Comparison of ENCODE assay signal across 1 cellular context in the genomic region with DNA sequence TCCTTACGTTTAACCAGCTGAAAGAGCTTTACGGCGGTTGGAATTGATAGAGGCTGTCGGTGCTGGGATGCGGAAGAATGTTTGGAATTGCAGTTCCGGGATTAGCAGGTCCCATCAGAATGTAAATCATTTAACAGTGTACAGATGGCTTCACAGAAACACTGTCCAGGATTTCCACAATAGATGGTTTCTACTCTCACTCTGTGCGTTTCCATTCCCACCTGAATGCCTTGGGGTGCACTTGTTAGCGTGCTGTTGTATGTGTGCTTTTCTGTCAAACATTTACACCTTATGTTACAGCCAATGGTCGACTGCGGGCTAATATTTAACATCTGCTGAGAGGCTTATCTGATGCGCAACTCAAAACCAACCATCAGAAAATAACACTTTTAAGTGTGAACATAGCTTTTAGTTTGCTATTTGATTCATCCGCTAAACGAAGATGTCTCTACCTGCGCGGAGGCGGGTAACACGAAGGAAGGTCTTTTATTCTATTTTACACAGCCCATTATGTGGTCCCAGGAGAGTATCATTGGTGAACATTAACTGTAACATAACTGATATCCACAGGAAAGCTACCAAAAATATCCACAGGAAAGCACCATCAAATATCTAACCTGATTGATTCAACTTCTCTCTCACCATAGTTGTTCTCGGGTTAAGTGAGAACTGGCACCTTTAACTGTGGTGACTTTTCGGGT.
TF ChIP-seq lines count a peak whose summit lies in the region.

No MANE protein-coding gene starts in this region.

TF ChIP-seq in HepG2, 621 proteins besides CTCF, POLR2A, EP300 and RAD21 (continued from another document and continues in another):
- TF ChIP-seq, protein P1, sequence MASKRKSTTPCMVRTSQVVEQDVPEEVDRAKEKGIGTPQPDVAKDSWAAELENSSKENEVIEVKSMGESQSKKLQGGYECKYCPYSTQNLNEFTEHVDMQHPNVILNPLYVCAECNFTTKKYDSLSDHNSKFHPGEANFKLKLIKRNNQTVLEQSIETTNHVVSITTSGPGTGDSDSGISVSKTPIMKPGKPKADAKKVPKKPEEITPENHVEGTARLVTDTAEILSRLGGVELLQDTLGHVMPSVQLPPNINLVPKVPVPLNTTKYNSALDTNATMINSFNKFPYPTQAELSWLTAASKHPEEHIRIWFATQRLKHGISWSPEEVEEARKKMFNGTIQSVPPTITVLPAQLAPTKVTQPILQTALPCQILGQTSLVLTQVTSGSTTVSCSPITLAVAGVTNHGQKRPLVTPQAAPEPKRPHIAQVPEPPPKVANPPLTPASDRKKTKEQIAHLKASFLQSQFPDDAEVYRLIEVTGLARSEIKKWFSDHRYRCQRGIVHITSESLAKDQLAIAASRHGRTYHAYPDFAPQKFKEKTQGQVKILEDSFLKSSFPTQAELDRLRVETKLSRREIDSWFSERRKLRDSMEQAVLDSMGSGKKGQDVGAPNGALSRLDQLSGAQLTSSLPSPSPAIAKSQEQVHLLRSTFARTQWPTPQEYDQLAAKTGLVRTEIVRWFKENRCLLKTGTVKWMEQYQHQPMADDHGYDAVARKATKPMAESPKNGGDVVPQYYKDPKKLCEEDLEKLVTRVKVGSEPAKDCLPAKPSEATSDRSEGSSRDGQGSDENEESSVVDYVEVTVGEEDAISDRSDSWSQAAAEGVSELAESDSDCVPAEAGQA (IDR thresholded peaks at IDR 0.05; ENCODE audit: low read depth), result no peak
- TF ChIP-seq, protein P1 (CRISPR knock-in tag; IDR thresholded peaks at IDR 0.05; ENCODE audit: borderline replicate concordance), result no peak
- peak; percentile 91 for TF ChIP-seq BCL6 (CRISPR knock-in tag; IDR thresholded peaks at IDR 0.05)
- no peak for TF ChIP-seq MYC (CRISPR knock-in tag; IDR thresholded peaks at IDR 0.05; ENCODE audit: borderline replicate concordance)
- TF ChIP-seq ZNF598 (CRISPR knock-in tag; IDR thresholded peaks at IDR 0.05; ENCODE audit: borderline replicate concordance), result no peak
- TF ChIP-seq ZNF567 (CRISPR knock-in tag; IDR thresholded peaks at IDR 0.05; ENCODE audit: borderline replicate concordance), result no peak
- TF ChIP-seq, protein P2, sequence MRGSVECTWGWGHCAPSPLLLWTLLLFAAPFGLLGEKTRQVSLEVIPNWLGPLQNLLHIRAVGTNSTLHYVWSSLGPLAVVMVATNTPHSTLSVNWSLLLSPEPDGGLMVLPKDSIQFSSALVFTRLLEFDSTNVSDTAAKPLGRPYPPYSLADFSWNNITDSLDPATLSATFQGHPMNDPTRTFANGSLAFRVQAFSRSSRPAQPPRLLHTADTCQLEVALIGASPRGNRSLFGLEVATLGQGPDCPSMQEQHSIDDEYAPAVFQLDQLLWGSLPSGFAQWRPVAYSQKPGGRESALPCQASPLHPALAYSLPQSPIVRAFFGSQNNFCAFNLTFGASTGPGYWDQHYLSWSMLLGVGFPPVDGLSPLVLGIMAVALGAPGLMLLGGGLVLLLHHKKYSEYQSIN (CRISPR knock-in tag; IDR thresholded peaks at IDR 0.05; ENCODE audit: borderline replicate concordance), result no peak
- peak; percentile 92 for TF ChIP-seq TEAD3 (CRISPR knock-in tag; optimal IDR thresholded peaks at IDR 0.05; ENCODE audit: borderline replicate concordance)
- TF ChIP-seq, protein P3, sequence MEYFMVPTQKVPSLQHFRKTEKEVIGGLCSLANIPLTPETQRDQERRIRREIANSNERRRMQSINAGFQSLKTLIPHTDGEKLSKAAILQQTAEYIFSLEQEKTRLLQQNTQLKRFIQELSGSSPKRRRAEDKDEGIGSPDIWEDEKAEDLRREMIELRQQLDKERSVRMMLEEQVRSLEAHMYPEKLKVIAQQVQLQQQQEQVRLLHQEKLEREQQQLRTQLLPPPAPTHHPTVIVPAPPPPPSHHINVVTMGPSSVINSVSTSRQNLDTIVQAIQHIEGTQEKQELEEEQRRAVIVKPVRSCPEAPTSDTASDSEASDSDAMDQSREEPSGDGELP (IDR thresholded peaks at IDR 0.05; ENCODE audit: borderline replicate concordance, low read depth), result peak; percentile 59; the same call in 1 of the 2 replicates
- TF ChIP-seq ZNF546 (CRISPR knock-in tag; conservative IDR thresholded peaks at IDR 0.05), result no peak
- TF ChIP-seq TCF7L2 (IDR thresholded peaks at IDR 0.05; ENCODE audit: low read depth, low read length), result no peak
- TF ChIP-seq MXD4 (CRISPR knock-in tag; IDR thresholded peaks at IDR 0.05), result 0 out of 2 replicates have a peak, but pooled peaks have one; percentile 15
- TF ChIP-seq, protein P4, sequence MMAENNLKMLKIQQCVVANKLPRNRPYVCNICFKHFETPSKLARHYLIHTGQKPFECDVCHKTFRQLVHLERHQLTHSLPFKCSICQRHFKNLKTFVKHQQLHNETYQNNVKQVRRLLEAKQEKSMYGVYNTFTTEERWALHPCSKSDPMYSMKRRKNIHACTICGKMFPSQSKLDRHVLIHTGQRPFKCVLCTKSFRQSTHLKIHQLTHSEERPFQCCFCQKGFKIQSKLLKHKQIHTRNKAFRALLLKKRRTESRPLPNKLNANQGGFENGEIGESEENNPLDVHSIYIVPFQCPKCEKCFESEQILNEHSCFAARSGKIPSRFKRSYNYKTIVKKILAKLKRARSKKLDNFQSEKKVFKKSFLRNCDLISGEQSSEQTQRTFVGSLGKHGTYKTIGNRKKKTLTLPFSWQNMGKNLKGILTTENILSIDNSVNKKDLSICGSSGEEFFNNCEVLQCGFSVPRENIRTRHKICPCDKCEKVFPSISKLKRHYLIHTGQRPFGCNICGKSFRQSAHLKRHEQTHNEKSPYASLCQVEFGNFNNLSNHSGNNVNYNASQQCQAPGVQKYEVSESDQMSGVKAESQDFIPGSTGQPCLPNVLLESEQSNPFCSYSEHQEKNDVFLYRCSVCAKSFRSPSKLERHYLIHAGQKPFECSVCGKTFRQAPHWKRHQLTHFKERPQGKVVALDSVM (CRISPR knock-in tag; IDR thresholded peaks at IDR 0.05), result no peak
- TF ChIP-seq NONO (IDR thresholded peaks at IDR 0.05), result no peak
- no peak for TF ChIP-seq NONO (CRISPR knock-in tag; conservative IDR thresholded peaks at IDR 0.05)
- TF ChIP-seq, protein P5, sequence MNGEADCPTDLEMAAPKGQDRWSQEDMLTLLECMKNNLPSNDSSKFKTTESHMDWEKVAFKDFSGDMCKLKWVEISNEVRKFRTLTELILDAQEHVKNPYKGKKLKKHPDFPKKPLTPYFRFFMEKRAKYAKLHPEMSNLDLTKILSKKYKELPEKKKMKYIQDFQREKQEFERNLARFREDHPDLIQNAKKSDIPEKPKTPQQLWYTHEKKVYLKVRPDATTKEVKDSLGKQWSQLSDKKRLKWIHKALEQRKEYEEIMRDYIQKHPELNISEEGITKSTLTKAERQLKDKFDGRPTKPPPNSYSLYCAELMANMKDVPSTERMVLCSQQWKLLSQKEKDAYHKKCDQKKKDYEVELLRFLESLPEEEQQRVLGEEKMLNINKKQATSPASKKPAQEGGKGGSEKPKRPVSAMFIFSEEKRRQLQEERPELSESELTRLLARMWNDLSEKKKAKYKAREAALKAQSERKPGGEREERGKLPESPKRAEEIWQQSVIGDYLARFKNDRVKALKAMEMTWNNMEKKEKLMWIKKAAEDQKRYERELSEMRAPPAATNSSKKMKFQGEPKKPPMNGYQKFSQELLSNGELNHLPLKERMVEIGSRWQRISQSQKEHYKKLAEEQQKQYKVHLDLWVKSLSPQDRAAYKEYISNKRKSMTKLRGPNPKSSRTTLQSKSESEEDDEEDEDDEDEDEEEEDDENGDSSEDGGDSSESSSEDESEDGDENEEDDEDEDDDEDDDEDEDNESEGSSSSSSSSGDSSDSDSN (CRISPR knock-in tag; IDR thresholded peaks at IDR 0.05), result no peak
- TF ChIP-seq, protein P6, sequence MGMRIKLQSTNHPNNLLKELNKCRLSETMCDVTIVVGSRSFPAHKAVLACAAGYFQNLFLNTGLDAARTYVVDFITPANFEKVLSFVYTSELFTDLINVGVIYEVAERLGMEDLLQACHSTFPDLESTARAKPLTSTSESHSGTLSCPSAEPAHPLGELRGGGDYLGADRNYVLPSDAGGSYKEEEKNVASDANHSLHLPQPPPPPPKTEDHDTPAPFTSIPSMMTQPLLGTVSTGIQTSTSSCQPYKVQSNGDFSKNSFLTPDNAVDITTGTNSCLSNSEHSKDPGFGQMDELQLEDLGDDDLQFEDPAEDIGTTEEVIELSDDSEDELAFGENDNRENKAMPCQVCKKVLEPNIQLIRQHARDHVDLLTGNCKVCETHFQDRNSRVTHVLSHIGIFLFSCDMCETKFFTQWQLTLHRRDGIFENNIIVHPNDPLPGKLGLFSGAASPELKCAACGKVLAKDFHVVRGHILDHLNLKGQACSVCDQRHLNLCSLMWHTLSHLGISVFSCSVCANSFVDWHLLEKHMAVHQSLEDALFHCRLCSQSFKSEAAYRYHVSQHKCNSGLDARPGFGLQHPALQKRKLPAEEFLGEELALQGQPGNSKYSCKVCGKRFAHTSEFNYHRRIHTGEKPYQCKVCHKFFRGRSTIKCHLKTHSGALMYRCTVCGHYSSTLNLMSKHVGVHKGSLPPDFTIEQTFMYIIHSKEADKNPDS (CRISPR knock-in tag; IDR thresholded peaks at IDR 0.05), result no peak
- no peak for TF ChIP-seq PAF1 (CRISPR knock-in tag; IDR thresholded peaks at IDR 0.05)
- 0 out of 2 replicates have a peak, but pooled peaks have one; percentile 57 for TF ChIP-seq MIXL1 (CRISPR knock-in tag; IDR thresholded peaks at IDR 0.05)
- TF ChIP-seq, protein P7, sequence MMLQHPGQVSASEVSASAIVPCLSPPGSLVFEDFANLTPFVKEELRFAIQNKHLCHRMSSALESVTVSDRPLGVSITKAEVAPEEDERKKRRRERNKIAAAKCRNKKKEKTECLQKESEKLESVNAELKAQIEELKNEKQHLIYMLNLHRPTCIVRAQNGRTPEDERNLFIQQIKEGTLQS (CRISPR knock-in tag; IDR thresholded peaks at IDR 0.05), result no peak
- TF ChIP-seq, protein P8, sequence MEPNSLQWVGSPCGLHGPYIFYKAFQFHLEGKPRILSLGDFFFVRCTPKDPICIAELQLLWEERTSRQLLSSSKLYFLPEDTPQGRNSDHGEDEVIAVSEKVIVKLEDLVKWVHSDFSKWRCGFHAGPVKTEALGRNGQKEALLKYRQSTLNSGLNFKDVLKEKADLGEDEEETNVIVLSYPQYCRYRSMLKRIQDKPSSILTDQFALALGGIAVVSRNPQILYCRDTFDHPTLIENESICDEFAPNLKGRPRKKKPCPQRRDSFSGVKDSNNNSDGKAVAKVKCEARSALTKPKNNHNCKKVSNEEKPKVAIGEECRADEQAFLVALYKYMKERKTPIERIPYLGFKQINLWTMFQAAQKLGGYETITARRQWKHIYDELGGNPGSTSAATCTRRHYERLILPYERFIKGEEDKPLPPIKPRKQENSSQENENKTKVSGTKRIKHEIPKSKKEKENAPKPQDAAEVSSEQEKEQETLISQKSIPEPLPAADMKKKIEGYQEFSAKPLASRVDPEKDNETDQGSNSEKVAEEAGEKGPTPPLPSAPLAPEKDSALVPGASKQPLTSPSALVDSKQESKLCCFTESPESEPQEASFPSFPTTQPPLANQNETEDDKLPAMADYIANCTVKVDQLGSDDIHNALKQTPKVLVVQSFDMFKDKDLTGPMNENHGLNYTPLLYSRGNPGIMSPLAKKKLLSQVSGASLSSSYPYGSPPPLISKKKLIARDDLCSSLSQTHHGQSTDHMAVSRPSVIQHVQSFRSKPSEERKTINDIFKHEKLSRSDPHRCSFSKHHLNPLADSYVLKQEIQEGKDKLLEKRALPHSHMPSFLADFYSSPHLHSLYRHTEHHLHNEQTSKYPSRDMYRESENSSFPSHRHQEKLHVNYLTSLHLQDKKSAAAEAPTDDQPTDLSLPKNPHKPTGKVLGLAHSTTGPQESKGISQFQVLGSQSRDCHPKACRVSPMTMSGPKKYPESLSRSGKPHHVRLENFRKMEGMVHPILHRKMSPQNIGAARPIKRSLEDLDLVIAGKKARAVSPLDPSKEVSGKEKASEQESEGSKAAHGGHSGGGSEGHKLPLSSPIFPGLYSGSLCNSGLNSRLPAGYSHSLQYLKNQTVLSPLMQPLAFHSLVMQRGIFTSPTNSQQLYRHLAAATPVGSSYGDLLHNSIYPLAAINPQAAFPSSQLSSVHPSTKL (CRISPR knock-in tag; IDR thresholded peaks at IDR 0.05), result peak; percentile 63; the same call in 1 of the 2 replicates
- TF ChIP-seq, protein P9, sequence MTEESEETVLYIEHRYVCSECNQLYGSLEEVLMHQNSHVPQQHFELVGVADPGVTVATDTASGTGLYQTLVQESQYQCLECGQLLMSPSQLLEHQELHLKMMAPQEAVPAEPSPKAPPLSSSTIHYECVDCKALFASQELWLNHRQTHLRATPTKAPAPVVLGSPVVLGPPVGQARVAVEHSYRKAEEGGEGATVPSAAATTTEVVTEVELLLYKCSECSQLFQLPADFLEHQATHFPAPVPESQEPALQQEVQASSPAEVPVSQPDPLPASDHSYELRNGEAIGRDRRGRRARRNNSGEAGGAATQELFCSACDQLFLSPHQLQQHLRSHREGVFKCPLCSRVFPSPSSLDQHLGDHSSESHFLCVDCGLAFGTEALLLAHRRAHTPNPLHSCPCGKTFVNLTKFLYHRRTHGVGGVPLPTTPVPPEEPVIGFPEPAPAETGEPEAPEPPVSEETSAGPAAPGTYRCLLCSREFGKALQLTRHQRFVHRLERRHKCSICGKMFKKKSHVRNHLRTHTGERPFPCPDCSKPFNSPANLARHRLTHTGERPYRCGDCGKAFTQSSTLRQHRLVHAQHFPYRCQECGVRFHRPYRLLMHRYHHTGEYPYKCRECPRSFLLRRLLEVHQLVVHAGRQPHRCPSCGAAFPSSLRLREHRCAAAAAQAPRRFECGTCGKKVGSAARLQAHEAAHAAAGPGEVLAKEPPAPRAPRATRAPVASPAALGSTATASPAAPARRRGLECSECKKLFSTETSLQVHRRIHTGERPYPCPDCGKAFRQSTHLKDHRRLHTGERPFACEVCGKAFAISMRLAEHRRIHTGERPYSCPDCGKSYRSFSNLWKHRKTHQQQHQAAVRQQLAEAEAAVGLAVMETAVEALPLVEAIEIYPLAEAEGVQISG (CRISPR knock-in tag; IDR thresholded peaks at IDR 0.05), result peak; percentile 37; the same call in 1 of the 2 replicates
- peak; percentile 57; the same call in 1 of the 2 replicates for TF ChIP-seq CREM (IDR thresholded peaks at IDR 0.05)
- TF ChIP-seq CREM (CRISPR knock-in tag; IDR thresholded peaks at IDR 0.05), result no peak
- TF ChIP-seq KAT2B (IDR thresholded peaks at IDR 0.05; ENCODE audit: borderline replicate concordance, low read depth, low read length), result no peak
- TF ChIP-seq ZNF207 (IDR thresholded peaks at IDR 0.05; ENCODE audit: borderline replicate concordance), result no peak
- no peak for TF ChIP-seq CREB1 (IDR thresholded peaks at IDR 0.05)
- peak; percentile 70 for TF ChIP-seq CREB1 (CRISPR knock-in tag; IDR thresholded peaks at IDR 0.05)
- TF ChIP-seq ZFX (CRISPR knock-in tag; IDR thresholded peaks at IDR 0.05; ENCODE audit: low read depth), result peak; percentile 28; the same call in 1 of the 2 replicates
- no peak; the same call in 1 of the 2 replicates for TF ChIP-seq SOX13 (IDR thresholded peaks at IDR 0.05)
- peak in 1 of 2 experiments; percentile 68; a peak in 2 of 4 replicates for TF ChIP-seq SOX13 (CRISPR knock-in tag; conservative IDR thresholded peaks at IDR 0.05 in 1 of 2, IDR thresholded peaks at IDR 0.05 in 1 of 2)
